ENCODE assay signal across 17 cellular contexts in the genomic region with DNA sequence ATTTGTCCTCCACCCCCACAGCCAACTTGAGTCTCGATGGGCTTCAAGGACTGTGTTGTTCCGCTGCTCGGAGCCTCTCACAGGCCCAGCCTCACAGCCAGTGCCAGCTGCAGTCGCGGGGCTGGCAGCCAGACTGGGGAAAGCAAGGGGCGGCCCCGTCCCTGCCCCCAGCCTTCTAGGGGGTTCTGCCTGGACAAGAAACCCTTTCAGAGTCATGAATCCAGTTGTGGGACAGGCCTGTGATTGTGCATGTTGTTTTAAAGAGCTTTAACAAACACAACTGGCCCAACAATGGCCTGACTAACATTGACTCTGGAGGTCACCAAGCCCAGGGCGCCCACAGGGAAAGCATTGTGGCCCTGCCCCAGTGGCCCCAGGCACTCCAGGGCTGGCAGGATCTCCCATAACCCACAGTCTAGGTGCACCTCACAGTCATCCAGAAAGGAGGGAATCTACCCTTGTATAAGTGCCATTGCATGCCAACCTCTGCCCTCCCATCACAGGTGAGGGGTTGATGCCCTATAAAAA.
DNase-seq lines count a peak whose midpoint lies in the region; ATAC-seq and TF ChIP-seq lines count a peak whose summit lies in the region.
"Had no signal": no experiment of that assay in that cellular context is flagged by ENCODE, and none has a peak within 500 bp of the region (broad histone marks: within the 10 kb centered on the region; RNA-seq: fewer than 3 reads in every experiment).

No MANE protein-coding gene starts in this region.

- H3K4me3 ChIP-seq in lower lobe of right lung (no peak overlapping the region), thymus (ENCODE audit: low read length) (no peak overlapping the region), SJCRH30 (no peak overlapping the region)
- H3K4me3 ChIP-seq: testis had no signal

- WGBS in thymus = 95% methylated on average over 8 of the region's 8 CpGs

- DNase-seq in M059J (ENCODE audit: low read depth) = peak; percentile 11
- peak in 60 of 61 donors; percentile 37 to 98 (median 92) for DNase-seq in caudate nucleus (lab: John Stamatoyannopoulos, UW)
- no peak for DNase-seq in lower lobe of right lung
- DNase-seq in SJCRH30 = no peak
- DNase-seq: activated CD8-positive, alpha-beta T cell treated with anti-CD3 and anti-CD28 coated beads for 36 hours; activated naive CD8-positive, alpha-beta T cell treated with anti-CD3 and anti-CD28 coated beads for 36 hours; activated T-cell treated with anti-CD3 and anti-CD28 coated beads, Interleukin-2, amount 50 U/mL, for 48 hours; cerebellar nuclear complex; nephron progenitor cell; stimulated activated CD4-positive, alpha-beta T cell treated with anti-CD3 and anti-CD28 coated beads, Interleukin-1b, Interleukin-23, amount 100 ng/mL, for 48 hours; T-cell; testis; WERI-Rb-1 had no signal

- intact Hi-C loops in lower lobe of right lung (cut with DNase I) = no loop called here

- no peak for TF ChIP-seq CTCF in lower lobe of right lung (IDR thresholded peaks at IDR 0.05)

- no peaks in the 10 kb centered on the region for H3K27me3 ChIP-seq in lower lobe of right lung (ENCODE audit: low read depth)
- H3K27me3 ChIP-seq in thymus (ENCODE audit: control insufficient read depth, insufficient read depth) = no peaks in the 10 kb centered on the region
- no peaks in the 10 kb centered on the region for H3K27me3 ChIP-seq in SJCRH30
- H3K27me3 ChIP-seq: foreskin keratinocyte, testis had no signal

- no peaks in the 10 kb centered on the region for H3K36me3 ChIP-seq in lower lobe of right lung
- H3K36me3 ChIP-seq in thymus (ENCODE audit: control insufficient read depth, insufficient read depth) = no peaks in the 10 kb centered on the region
- H3K36me3 ChIP-seq in SJCRH30 = no peaks in the 10 kb centered on the region
- H3K36me3 ChIP-seq: WERI-Rb-1 had no signal

- ATAC-seq in lower lobe of right lung (peak; percentile 21 to 41), GM18519 (IDR thresholded peaks at IDR 0.05; ENCODE audit: low FRiP score, unreplicated experiment) (no peak), HG03521 (IDR thresholded peaks at IDR 0.05; ENCODE audit: unreplicated experiment) (no peak)
- ATAC-seq: activated CD8-positive, alpha-beta T cell treated with anti-CD3 and anti-CD28 coated beads for 36 hours; T-cell had no signal

- H3K27ac ChIP-seq in caudate nucleus (ENCODE audit: low read depth, low read length) (peak overlapping the region; percentile 78), lower lobe of right lung (peak overlapping the region; percentile 37), thymus (ENCODE audit: low read depth) (peak overlapping the region; percentile 36), SJCRH30 (no peak overlapping the region)
- H3K27ac ChIP-seq: foreskin keratinocyte, testis had no signal

- H3K4me1 ChIP-seq in lower lobe of right lung (peaks cover 23% of the 10 kb centered on the region), thymus (ENCODE audit: control insufficient read depth, insufficient read depth, low read length) (no peaks in the 10 kb centered on the region), SJCRH30 (peaks cover 42% of the 10 kb centered on the region)
- H3K4me1 ChIP-seq: testis had no signal

- no peaks in the 10 kb centered on the region for H3K9me3 ChIP-seq in lower lobe of right lung
- no peaks in the 10 kb centered on the region for H3K9me3 ChIP-seq in thymus (ENCODE audit: control insufficient read depth)
- H3K9me3 ChIP-seq in SJCRH30 (replicated peaks) = no peaks in the 10 kb centered on the region
- H3K9me3 ChIP-seq: testis had no signal

Comparison
In these comparisons a context has a peak if more than half of its experiments do, and no peak if none do; other contexts are left out.
1. DNase-seq: peak in M059J (single experiment) and caudate nucleus (60 of 61); none in lower lobe of right lung (single experiment) and SJCRH30 (0 of 2).
2. ATAC-seq: peak in lower lobe of right lung (2 of 2); none in GM18519 (single experiment) and HG03521 (single experiment).